Comparison of ENCODE assay signal across 19 cellular contexts in the genomic region with DNA sequence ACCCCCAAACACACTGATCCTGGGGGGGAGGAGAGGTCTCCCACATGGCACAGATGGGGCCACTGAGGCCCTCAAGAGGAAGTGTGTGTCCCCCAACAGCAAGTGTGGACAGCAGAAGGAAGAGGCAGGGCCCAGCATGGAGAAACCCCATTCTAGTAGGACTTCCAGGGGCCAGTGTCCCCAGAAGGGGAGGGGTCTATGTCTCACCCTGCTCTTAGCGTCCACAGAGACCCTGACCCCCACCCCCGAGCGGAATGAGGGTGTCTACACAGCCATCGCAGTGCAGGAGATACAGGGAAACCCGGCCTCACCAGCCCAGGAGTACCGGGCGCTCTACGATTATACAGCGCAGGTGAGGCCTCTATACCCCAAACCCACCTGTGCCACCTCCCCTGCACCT. TPM values are rescaled to one million over a fixed set of nuclear protein-coding genes. Genes with fewer than 3 reads are reported as not detected.
DNase-seq lines count a peak whose midpoint lies in the region; ATAC-seq and TF ChIP-seq lines count a peak whose summit lies in the region.
"Had no signal": no experiment of that assay in that cellular context is flagged by ENCODE, and none has a peak within 500 bp of the region (broad histone marks: within the 10 kb centered on the region; RNA-seq: fewer than 3 reads in every experiment).

No MANE protein-coding gene starts in this region.

- in situ Hi-C loops in GM18951 (cut with MboI; ENCODE audit: low sequenced_read_pairs, unreplicated experiment): no loop called here

- H3K4me3 Mint-ChIP-seq in activated T-cell treated with anti-CD3 and anti-CD28 coated beads, Interleukin-2, amount 50 U/mL, for 24 hours: no peak overlapping the region
- H3K4me3 Mint-ChIP-seq in activated T-cell treated with anti-CD3 and anti-CD28 coated beads, Interleukin-2, amount 50 U/mL, for 72 hours: no peak overlapping the region
- H3K4me3 Mint-ChIP-seq: dendritic cell treated with granulocyte-macrophage colony-stimulating factor and Interleukin-4, amounts not matched to agents 40 ng/mL and 50 ng/mL, for 4 days; mesothelial cell of epicardium had no signal

- intact Hi-C loops in sigmoid colon (cut with DNase I) (no loop called here), psoas muscle (cut with DNase I) (loop anchor here in 1 of 2 donors (5.0 kb wide), 1 partner anchor 37 kb away; the partner anchor contains the start of gene TSPAN3), tibial artery (cut with DNase I; ENCODE audit: low total_unique reads) (no loop called here)

- no peaks in the 10 kb centered on the region for H3K27me3 ChIP-seq in effector memory CD4-positive, alpha-beta T cell (replicated peaks; ENCODE audit: control insufficient read depth, insufficient read depth, low read length, poor library complexity, severe bottlenecking)
- H3K27me3 ChIP-seq in sigmoid colon: no peaks in the 10 kb centered on the region
- no peaks in the 10 kb centered on the region for H3K27me3 ChIP-seq in psoas muscle (ENCODE audit: insufficient read depth in 3 of 3, low read length in 2 of 3)
- H3K27me3 ChIP-seq in tibial artery: peaks cover 0 to 11% of the 10 kb centered on the region in 2 donors
- H3K27me3 ChIP-seq: ascending aorta, upper lobe of right lung had no signal

- H3K4me3 ChIP-seq in effector memory CD4-positive, alpha-beta T cell (ENCODE audit: insufficient read depth, low read depth, low read length, poor library complexity, severe bottlenecking): no peak overlapping the region
- no peak overlapping the region for H3K4me3 ChIP-seq in sigmoid colon
- no peak overlapping the region for H3K4me3 ChIP-seq in psoas muscle
- no peak overlapping the region for H3K4me3 ChIP-seq in tibial artery
- H3K4me3 ChIP-seq: A549, ascending aorta, upper lobe of right lung had no signal

- no peak for TF ChIP-seq CTCF in sigmoid colon (IDR thresholded peaks at IDR 0.05)
- no peak for TF ChIP-seq CTCF in psoas muscle (IDR thresholded peaks at IDR 0.05)
- no peak for TF ChIP-seq CTCF in tibial artery (IDR thresholded peaks at IDR 0.05)

- ATAC-seq in activated T-cell treated with anti-CD3 and anti-CD28 coated beads, Interleukin-2, amount 50 U/mL, for 72 hours (replicated peaks in 1 of 2): no peak
- ATAC-seq in HG02642 (IDR thresholded peaks at IDR 0.05; ENCODE audit: poor library complexity, unreplicated experiment) (no peak), psoas muscle (no peak)

- no peaks in the 10 kb centered on the region for H3K27me3 Mint-ChIP-seq in activated T-cell treated with anti-CD3 and anti-CD28 coated beads, Interleukin-2, amount 50 U/mL, for 24 hours
- H3K27me3 Mint-ChIP-seq in activated T-cell treated with anti-CD3 and anti-CD28 coated beads, Interleukin-2, amount 50 U/mL, for 72 hours (ENCODE audit: low read depth): no peaks in the 10 kb centered on the region
- H3K27me3 Mint-ChIP-seq: dendritic cell treated with granulocyte-macrophage colony-stimulating factor and Interleukin-4, amounts not matched to agents 40 ng/mL and 50 ng/mL, for 4 days had no signal

- H3K36me3 ChIP-seq in effector memory CD4-positive, alpha-beta T cell (ENCODE audit: control insufficient read depth, insufficient read depth, low read length): peaks cover 60% of the 10 kb centered on the region
- H3K36me3 ChIP-seq in sigmoid colon (peaks cover 0 to 11% (median 1%) of the 10 kb centered on the region in 4 donors), psoas muscle (ENCODE audit: insufficient read depth in 1 of 2, low read depth in 1 of 2) (peaks cover 0 to 12% of the 10 kb centered on the region in 2 donors), tibial artery (peaks cover 0 to 25% (median 12%) of the 10 kb centered on the region in 3 donors)

- H3K9me3 Mint-ChIP-seq in activated T-cell treated with anti-CD3 and anti-CD28 coated beads, Interleukin-2, amount 50 U/mL, for 24 hours: peaks cover 5% of the 10 kb centered on the region
- peaks cover 0 to 7% of the 10 kb centered on the region in 2 donors for H3K9me3 Mint-ChIP-seq in activated T-cell treated with anti-CD3 and anti-CD28 coated beads, Interleukin-2, amount 50 U/mL, for 72 hours
- H3K9me3 Mint-ChIP-seq: dendritic cell treated with granulocyte-macrophage colony-stimulating factor and Interleukin-4, amounts not matched to agents 40 ng/mL and 50 ng/mL, for 4 days; mesothelial cell of epicardium had no signal

- no peak for TF ChIP-seq EP300 in sigmoid colon (IDR thresholded peaks at IDR 0.05)

- H3K4me1 Mint-ChIP-seq in activated T-cell treated with anti-CD3 and anti-CD28 coated beads, Interleukin-2, amount 50 U/mL, for 24 hours (ENCODE audit: low read depth): peaks cover 6% of the 10 kb centered on the region
- peaks cover 3% of the 10 kb centered on the region for H3K4me1 Mint-ChIP-seq in activated T-cell treated with anti-CD3 and anti-CD28 coated beads, Interleukin-2, amount 50 U/mL, for 72 hours (ENCODE audit: low read depth)

- TF ChIP-seq POLR2A in GM18951 (IDR thresholded peaks at IDR 0.05; ENCODE audit: extremely low read depth, insufficient read depth, insufficient read length) (peak; percentile 8), sigmoid colon (IDR thresholded peaks at IDR 0.05) (no peak)

- H3K27ac Mint-ChIP-seq in activated T-cell treated with anti-CD3 and anti-CD28 coated beads, Interleukin-2, amount 50 U/mL, for 24 hours: peak overlapping the region; percentile 77
- no peak overlapping the region for H3K27ac Mint-ChIP-seq in activated T-cell treated with anti-CD3 and anti-CD28 coated beads, Interleukin-2, amount 50 U/mL, for 72 hours
- H3K27ac Mint-ChIP-seq: dendritic cell treated with granulocyte-macrophage colony-stimulating factor and Interleukin-4, amounts not matched to agents 40 ng/mL and 50 ng/mL, for 4 days had no signal

- peaks cover 88% of the 10 kb centered on the region for H3K36me3 Mint-ChIP-seq in activated T-cell treated with anti-CD3 and anti-CD28 coated beads, Interleukin-2, amount 50 U/mL, for 24 hours (ENCODE audit: low read depth)
- peaks cover 10 to 23% of the 10 kb centered on the region in 2 donors for H3K36me3 Mint-ChIP-seq in activated T-cell treated with anti-CD3 and anti-CD28 coated beads, Interleukin-2, amount 50 U/mL, for 72 hours (ENCODE audit: insufficient read depth in 2 of 2)

- H3K4me1 ChIP-seq in effector memory CD4-positive, alpha-beta T cell (ENCODE audit: control insufficient read depth, insufficient read depth, low read length, poor library complexity, severe bottlenecking): no peaks in the 10 kb centered on the region
- H3K4me1 ChIP-seq in sigmoid colon: peaks cover 0 to 7% (median 2%) of the 10 kb centered on the region in 4 donors
- peaks cover 6% of the 10 kb centered on the region for H3K4me1 ChIP-seq in psoas muscle
- peaks cover 0 to 8% (median 0%) of the 10 kb centered on the region in 4 donors for H3K4me1 ChIP-seq in tibial artery
- H3K4me1 ChIP-seq: A549, ascending aorta, upper lobe of right lung had no signal

- DNase-seq in activated T-cell treated with anti-CD3 and anti-CD28 coated beads, Interleukin-2, amount 50 U/mL, for 24 hours: no peak
- DNase-seq in activated T-cell treated with anti-CD3 and anti-CD28 coated beads, Interleukin-2, amount 50 U/mL, for 72 hours: no peak
- DNase-seq in effector memory CD4-positive, alpha-beta T cell: no peak
- DNase-seq in sigmoid colon (peak; percentile 61), psoas muscle (no peak), tibial artery (no peak)
- DNase-seq: activated T-cell treated with anti-CD3 and anti-CD28 coated beads for 4 hours, EL, NCI-H2029 treated with DMSO at 0.1 percent for 48 hours, NCI-H510A had no signal

- WGBS in sigmoid colon, 2 donors: 91 to 96% methylated on average over 9 of the region's 9 CpGs
- WGBS in psoas muscle, 3 donors: 89 to 95% (median 93%) methylated on average over 9 of the region's 9 CpGs

- peak overlapping the region; percentile 18 for H3K27ac ChIP-seq in effector memory CD4-positive, alpha-beta T cell (ENCODE audit: insufficient read depth, low read length, poor library complexity, severe bottlenecking)
- H3K27ac ChIP-seq in sigmoid colon (no peak overlapping the region), psoas muscle (no peak overlapping the region), tibial artery (no peak overlapping the region)
- H3K27ac ChIP-seq: A549, upper lobe of right lung had no signal

- H3K9me3 ChIP-seq in effector memory CD4-positive, alpha-beta T cell (ENCODE audit: control insufficient read depth, low read length): no peaks in the 10 kb centered on the region
- H3K9me3 ChIP-seq in sigmoid colon: no peaks in the 10 kb centered on the region
- no peaks in the 10 kb centered on the region for H3K9me3 ChIP-seq in psoas muscle
- H3K9me3 ChIP-seq in tibial artery: no peaks in the 10 kb centered on the region
- H3K9me3 ChIP-seq: ascending aorta, upper lobe of right lung had no signal

RNA-seq across cellular contexts. Expression of gene TSPAN3, which starts 35.3 kb away (rescaled TPM):
- 10 to 100 TPM; 30.4 to 36.4 TPM for total RNA-seq in activated T-cell treated with anti-CD3 and anti-CD28 coated beads, Interleukin-2, amount 50 U/mL, for 72 hours
- 100 to 1,000 TPM; 129 to 220 (median 157) TPM for total RNA-seq in sigmoid colon
- polyA plus RNA-seq in sigmoid colon: 100 to 1,000 TPM; 147 to 402 (median 255) TPM
- total RNA-seq in psoas muscle: 100 to 1,000 TPM; 179 to 215 (median 207) TPM
- 100 to 1,000 TPM; 146 to 330 (median 210) TPM for polyA plus RNA-seq in psoas muscle

RNA-seq across cellular contexts. Expression of gene PSTPIP1, which starts 40.7 kb away (rescaled TPM):
- total RNA-seq in activated T-cell treated with anti-CD3 and anti-CD28 coated beads, Interleukin-2, amount 50 U/mL, for 72 hours: 100 to 1,000 TPM; 141 to 152 TPM
- total RNA-seq in sigmoid colon: 10 to 100 TPM in 1 of 4 donors, 1 to 10 TPM in 3; 4.6 to 14.3 (median 7.7) TPM
- 10 to 100 TPM in 1 of 3 donors, 1 to 10 TPM in 2; 2.1 to 10.4 (median 6.6) TPM for polyA plus RNA-seq in sigmoid colon
- 1 to 10 TPM in 3 of 4 donors, under 1 TPM in 1; 0.97 to 2.2 (median 2.0) TPM for total RNA-seq in psoas muscle
- polyA plus RNA-seq in psoas muscle: 1 to 10 TPM; 1.0 to 1.3 (median 1.2) TPM
- total RNA-seq: mesothelial cell of epicardium, osteoblast, SK-MEL-5 had no signal
- polyA plus RNA-seq: A549 had no signal

Comparison
In these comparisons a context has a peak if more than half of its experiments do, and no peak if none do; other contexts are left out.
1. RNA of gene PSTPIP1, which starts 40.7 kb away (total RNA-seq): 141 to 152 TPM in activated T-cell treated with anti-CD3 and anti-CD28 coated beads, Interleukin-2, amount 50 U/mL, for 72 hours; 4.6 to 14.3 TPM in sigmoid colon and 0.97 to 2.2 TPM in psoas muscle; every median in the first group is over 4 times any median in the second.